1 cellular context compared by ENCODE assay signal in the genomic region with DNA sequence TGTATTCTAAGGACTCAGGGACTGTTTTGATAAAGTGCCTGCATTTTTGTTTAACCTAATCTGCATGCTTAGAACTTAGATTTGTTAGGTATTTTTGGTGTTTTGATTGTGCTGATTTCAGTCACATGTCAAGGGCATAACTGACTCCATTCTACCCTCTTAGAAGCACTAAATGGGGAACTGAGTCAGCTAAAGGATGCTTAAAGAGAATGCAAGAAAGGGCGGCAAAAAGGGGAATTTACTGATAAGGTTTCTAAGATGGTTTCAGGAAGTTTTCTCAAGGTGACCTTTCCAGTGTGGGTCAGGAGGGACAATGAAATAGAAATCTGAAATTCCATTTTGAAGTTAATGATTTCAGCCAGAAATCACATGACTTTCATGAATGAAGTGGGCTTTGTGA.
TF ChIP-seq lines count a peak whose summit lies in the region.

No MANE protein-coding gene starts in this region.

TF ChIP-seq in GM12878, 131 proteins besides CTCF, POLR2A, EP300 and RAD21:
- TF ChIP-seq ZNF592 (IDR thresholded peaks at IDR 0.05) (peak; percentile 97), ZNF274 (IDR thresholded peaks at IDR 0.05; ENCODE audit: insufficient read depth, insufficient read length) (no peak), SPI1 (IDR thresholded peaks at IDR 0.05; ENCODE audit: borderline replicate concordance, insufficient read depth, low read depth, low read length) (no peak), IKZF2 (IDR thresholded peaks at IDR 0.05) (no peak), ZNF687 (IDR thresholded peaks at IDR 0.05) (peak; percentile 83), RUNX3 (IDR thresholded peaks at IDR 0.05; ENCODE audit: low read length) (no peak), NBN (IDR thresholded peaks at IDR 0.05) (no peak), ESRRA (IDR thresholded peaks at IDR 0.05; ENCODE audit: low read length) (peak; percentile 68; the same call in 1 of the 2 replicates), MLLT1 (IDR thresholded peaks at IDR 0.05) (no peak), RAD51 (IDR thresholded peaks at IDR 0.05) (no peak)
- TF ChIP-seq, protein P1, sequence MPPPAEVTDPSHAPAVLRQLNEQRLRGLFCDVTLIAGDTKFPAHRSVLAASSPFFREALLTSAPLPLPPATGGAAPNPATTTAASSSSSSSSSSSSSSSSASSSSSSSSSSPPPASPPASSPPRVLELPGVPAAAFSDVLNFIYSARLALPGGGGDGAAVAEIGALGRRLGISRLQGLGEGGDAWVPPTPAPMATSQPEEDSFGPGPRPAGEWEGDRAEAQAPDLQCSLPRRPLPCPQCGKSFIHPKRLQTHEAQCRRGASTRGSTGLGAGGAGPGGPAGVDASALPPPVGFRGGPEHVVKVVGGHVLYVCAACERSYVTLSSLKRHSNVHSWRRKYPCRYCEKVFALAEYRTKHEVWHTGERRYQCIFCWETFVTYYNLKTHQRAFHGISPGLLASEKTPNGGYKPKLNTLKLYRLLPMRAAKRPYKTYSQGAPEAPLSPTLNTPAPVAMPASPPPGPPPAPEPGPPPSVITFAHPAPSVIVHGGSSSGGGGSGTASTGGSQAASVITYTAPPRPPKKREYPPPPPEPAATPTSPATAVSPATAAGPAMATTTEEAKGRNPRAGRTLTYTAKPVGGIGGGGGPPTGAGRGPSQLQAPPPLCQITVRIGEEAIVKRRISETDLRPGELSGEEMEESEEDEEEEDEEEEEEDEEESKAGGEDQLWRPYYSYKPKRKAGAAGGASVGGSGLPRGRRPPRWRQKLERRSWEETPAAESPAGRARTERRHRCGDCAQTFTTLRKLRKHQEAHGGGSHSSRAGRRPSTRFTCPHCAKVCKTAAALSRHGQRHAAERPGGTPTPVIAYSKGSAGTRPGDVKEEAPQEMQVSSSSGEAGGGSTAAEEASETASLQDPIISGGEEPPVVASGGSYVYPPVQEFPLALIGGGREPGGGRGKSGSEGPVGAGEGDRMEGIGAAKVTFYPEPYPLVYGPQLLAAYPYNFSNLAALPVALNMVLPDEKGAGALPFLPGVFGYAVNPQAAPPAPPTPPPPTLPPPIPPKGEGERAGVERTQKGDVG (CRISPR knock-in tag; IDR thresholded peaks at IDR 0.05): 0 out of 2 replicates have a peak, but pooled peaks have one; percentile 43
